19 cellular contexts compared by ENCODE assay signal in the genomic region with DNA sequence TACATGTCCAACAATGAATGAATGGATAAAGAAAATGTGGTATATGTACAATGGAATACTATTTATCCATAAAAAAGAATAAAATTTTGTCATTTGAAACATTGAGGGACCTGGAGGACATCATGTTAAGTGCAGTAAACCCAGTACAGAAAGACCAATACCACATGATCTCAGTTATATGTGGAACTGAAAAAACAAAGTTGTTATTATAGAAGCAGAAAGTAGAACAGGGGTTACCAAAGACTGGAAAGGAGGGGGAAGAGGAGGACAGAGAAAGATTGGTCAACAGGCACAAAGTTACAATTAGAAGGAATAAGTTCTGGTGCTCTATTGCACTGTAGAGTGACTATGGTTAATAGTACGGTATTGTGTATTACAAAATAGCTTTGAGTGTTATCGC.
DNase-seq lines count a peak whose midpoint lies in the region; ATAC-seq, FAIRE-seq and TF ChIP-seq lines count a peak whose summit lies in the region.
"Had no signal": no experiment of that assay in that cellular context is flagged by ENCODE, and none has a peak within 500 bp of the region (broad histone marks: within the 10 kb centered on the region; RNA-seq: fewer than 3 reads in every experiment).

No MANE protein-coding gene starts in this region.

- TF ChIP-seq EP300 in GM12878 (IDR thresholded peaks at IDR 0.05; ENCODE audit: borderline replicate concordance in 1 of 2, control insufficient read depth in 1 of 2, low read depth in 2 of 2, low read length in 2 of 2), result no peak

- TF ChIP-seq RAD21 in GM12878 (IDR thresholded peaks at IDR 0.05; ENCODE audit: insufficient read depth, low read depth, low read length), result no peak

- no peak overlapping the region for H3K27ac ChIP-seq in GM12878 (ENCODE audit: control insufficient read depth, insufficient read depth)
- H3K27ac ChIP-seq: HL-60, suprapubic skin had no signal

- ATAC-seq in GM18868 (IDR thresholded peaks at IDR 0.05; ENCODE audit: unreplicated experiment) (peak; percentile 76), GM21526 (IDR thresholded peaks at IDR 0.05; ENCODE audit: low FRiP score, unreplicated experiment) (peak; percentile 88), HG03025 (IDR thresholded peaks at IDR 0.05; ENCODE audit: low FRiP score, unreplicated experiment) (peak; percentile 97), GM12878 (peak; percentile 79)
- ATAC-seq: GM23338; naive thymus-derived CD4-positive, alpha-beta T cell had no signal

- no peaks in the 10 kb centered on the region for H3K27me3 ChIP-seq in GM12878 (replicated peaks in 1 of 2; ENCODE audit: control insufficient read depth in 2 of 2, insufficient read depth in 2 of 2, low read length in 1 of 2)
- H3K27me3 ChIP-seq: suprapubic skin had no signal

- H3K4me1 ChIP-seq in GM12878 (ENCODE audit: control insufficient read depth, insufficient read depth, low read length), result no peaks in the 10 kb centered on the region
- H3K4me1 ChIP-seq: suprapubic skin had no signal

- peaks cover 4% of the 10 kb centered on the region; the same call in 2 of the 3 replicates for H3K9me3 ChIP-seq in GM12878 (replicated peaks; ENCODE audit: control insufficient read depth, insufficient read depth, low read length)

- no peaks in the 10 kb centered on the region for H3K36me3 ChIP-seq in GM12878 (ENCODE audit: control insufficient read depth in 2 of 2, insufficient read depth in 2 of 2, low read length in 1 of 2)
- H3K36me3 ChIP-seq: suprapubic skin had no signal

- no peak for TF ChIP-seq CTCF in GM12878 (IDR thresholded peaks at IDR 0.05 in 2 of 3, conservative IDR thresholded peaks at IDR 0.05 in 1 of 3; ENCODE audit: control insufficient read depth in 2 of 3, extremely low read depth in 1 of 3, insufficient read depth in 1 of 3, low read depth in 3 of 3, low read length in 3 of 3)

- intact Hi-C loops in GM12878 (cut with micrococcal nuclease; ENCODE audit: unreplicated experiment), result no loop called here

- FAIRE-seq in GM12878 (lab: Jason Lieb, UNC), result no peak
- FAIRE-seq: endometrium, islet of Langerhans had no signal

- TF ChIP-seq POLR2A in GM12878 (IDR thresholded peaks at IDR 0.05; ENCODE audit: low read depth, low read length), result no peak

- POLR2A ChIA-PET in GM12878 (lab: Charles Lee), result no interaction called here

- no peaks in the 10 kb centered on the region for H3K79me2 ChIP-seq in GM12878 (ENCODE audit: control insufficient read depth, insufficient read depth, low read length)

- 94% methylated on average over 2 of the region's 2 CpGs for WGBS in GM12878 (ENCODE audit: insufficient coverage, insufficient replicate concordance, low lambda C conversion rate, missing lambda C conversion rate)

- no peak overlapping the region for H2AFZ ChIP-seq in GM12878 (ENCODE audit: control insufficient read depth, low read depth, low read length)
- H2AFZ ChIP-seq: GM23338 had no signal

- RAD21 ChIA-PET in GM12878 (lab: Charles Lee; ENCODE audit: unreplicated experiment), result no interaction called here

- SMC1A ChIA-PET in GM12878 (lab: Charles Lee; ENCODE audit: uncharacterized antibody, unreplicated experiment), result interaction anchor here (1.4 kb wide), 1 partner anchor 63 kb away, joined by 3 read pairs; no protein-coding TSS in a partner anchor

- no peak overlapping the region for H3K4me2 ChIP-seq in GM12878 (ENCODE audit: control insufficient read depth, insufficient read depth)
- H3K4me2 ChIP-seq: GM23338 had no signal

- CTCF ChIA-PET in GM12878 (lab: Yijun Ruan, JAX), result interaction anchor here (0.5 to 1.1 kb wide), 2 partner anchors 81 to 98 kb away, joined by 3 to 4 read pairs; no protein-coding TSS in a partner anchor

- no TSS peak for BruUV-seq in GM12878 (replicated peaks; lab: Mats Ljungman, UMichigan)

- H3K4me3 ChIP-seq in GM12878, result no peak overlapping the region
- H3K4me3 ChIP-seq: GM23338, suprapubic skin had no signal

- in situ Hi-C loops in GM12878 (cut with MboI), result no loop called here

- DNase-seq in GM12878 (ENCODE audit: low read depth, low spot score) (no peak), NCI-H1048 (lab: John Stamatoyannopoulos, UW) (no peak), EL (no peak), amniotic stem cell (lab: John Stamatoyannopoulos, UW) (no peak)
- DNase-seq: activated CD4-positive, alpha-beta T cell treated with anti-CD3 and anti-CD28 coated beads, Interleukin-2, amount 10 ng/mL, durations not matched to agents 7 days and 5 days; activated naive CD4-positive, alpha-beta T cell treated with anti-CD3 and anti-CD28 coated beads for 36 hours; KG1; naive thymus-derived CD4-positive, alpha-beta T cell; NCI-H1092 treated with DMSO at 0.1 percent for 48 hours; RPMI8226; stimulated activated CD4-positive, alpha-beta T cell treated with anti-CD3 and anti-CD28 coated beads, Interleukin-2, amount 100 ng/mL, for 48 hours had no signal

- H4K20me1 ChIP-seq in GM12878 (ENCODE audit: control insufficient read depth, insufficient read depth), result no peaks in the 10 kb centered on the region

- no peak overlapping the region for H3K9ac ChIP-seq in GM12878 (ENCODE audit: control insufficient read depth, insufficient read depth, low read length)

TF ChIP-seq in GM12878, 131 proteins besides CTCF, POLR2A, EP300 and RAD21:
- TF ChIP-seq NR2C2 (IDR thresholded peaks at IDR 0.05; ENCODE audit: borderline replicate concordance, control insufficient read depth, insufficient read length, low read depth), result no peak
- TF ChIP-seq USF2 (IDR thresholded peaks at IDR 0.05; ENCODE audit: borderline replicate concordance, low read depth, low read length), result no peak
- TF ChIP-seq BHLHE40 (IDR thresholded peaks at IDR 0.05; ENCODE audit: borderline replicate concordance in 1 of 2, low read depth in 2 of 2, low read length in 1 of 2), result no peak
- no peak for TF ChIP-seq HDGF (IDR thresholded peaks at IDR 0.05)
- no peak for TF ChIP-seq SREBF2 (IDR thresholded peaks at IDR 0.05; ENCODE audit: low read length)
